9 cellular contexts compared by ENCODE assay signal in genomic region chr7:98399903-98400537, GRCh38. TPM values are rescaled to one million over a fixed set of nuclear protein-coding genes. Genes with fewer than 3 reads are reported as not detected.
DNase-seq lines count a peak whose midpoint lies in the region; ATAC-seq and TF ChIP-seq lines count a peak whose summit lies in the region.
"Had no signal": no experiment of that assay in that cellular context is flagged by ENCODE, and none has a peak within 500 bp of the region (broad histone marks: within the 10 kb centered on the region; RNA-seq: fewer than 3 reads in every experiment).

No MANE protein-coding gene starts in this region.

- H3K36me3 ChIP-seq in iPS-18a (ENCODE audit: control insufficient read depth, low read depth, low read length) (no peaks in the 10 kb centered on the region), thoracic aorta (no peaks in the 10 kb centered on the region)

- POLR2A ChIA-PET in activated B cell treated with CpG ODN at 0.5 μM for 24 hours (lab: Charles Lee): interaction anchor here (0.6 to 2.4 kb wide), 3 partner anchors 58 to 197 kb away, joined by 7 to 20 read pairs (median 7); no protein-coding TSS in a partner anchor

- H3K27me3 ChIP-seq in iPS-18a (ENCODE audit: control insufficient read depth, insufficient read depth, low read length) (no peaks in the 10 kb centered on the region), thoracic aorta (replicated peaks; ENCODE audit: insufficient read depth) (no peaks in the 10 kb centered on the region)

- no peaks in the 10 kb centered on the region for H3K9me3 Mint-ChIP-seq in activated T-cell treated with anti-CD3 and anti-CD28 coated beads, Interleukin-2, amount 50 U/mL, for 4 hours
- no peaks in the 10 kb centered on the region for H3K9me3 Mint-ChIP-seq in activated B cell treated with CpG ODN at 0.5 μM for 24 hours

- peak overlapping the region; percentile 57 for H3K4me3 Mint-ChIP-seq in activated T-cell treated with anti-CD3 and anti-CD28 coated beads, Interleukin-2, amount 50 U/mL, for 4 hours
- H3K4me3 Mint-ChIP-seq in activated B cell treated with CpG ODN at 0.5 μM for 24 hours: peak overlapping the region; percentile 76

- H3K4me1 ChIP-seq in iPS-18a (ENCODE audit: control insufficient read depth, low read depth, low read length): peaks cover 20% of the 10 kb centered on the region
- peaks cover 7 to 10% of the 10 kb centered on the region in 2 donors for H3K4me1 ChIP-seq in thoracic aorta (ENCODE audit: control insufficient read depth in 1 of 2, low read depth in 2 of 2)

- peaks cover 21% of the 10 kb centered on the region for H3K27me3 Mint-ChIP-seq in activated T-cell treated with anti-CD3 and anti-CD28 coated beads, Interleukin-2, amount 50 U/mL, for 4 hours (ENCODE audit: low read depth)
- H3K27me3 Mint-ChIP-seq in activated B cell treated with CpG ODN at 0.5 μM for 24 hours: peaks cover 21% of the 10 kb centered on the region

- H3K9me3 ChIP-seq in iPS-18a (ENCODE audit: control insufficient read depth, low read depth, low read length) (no peaks in the 10 kb centered on the region), thoracic aorta (no peaks in the 10 kb centered on the region)

- no peak for DNase-seq in activated T-cell treated with anti-CD3 and anti-CD28 coated beads, Interleukin-2, amount 50 U/mL, for 4 hours
- DNase-seq in activated T-cell treated with anti-CD3 and anti-CD28 coated beads, Interleukin-2, amount 50 U/mL, for 1 hour: no peak
- no peak for DNase-seq in activated B cell treated with CpG ODN at 0.5 μM for 24 hours
- DNase-seq in thoracic aorta (ENCODE audit: low spot score): no peak
- no peak for DNase-seq in cortex of kidney (lab: John Stamatoyannopoulos, UW)
- no peak for DNase-seq in activated CD8-positive, alpha-beta memory T cell treated with anti-CD3 and anti-CD28 coated beads, Interleukin-2, amount 50 U/mL, for 4 hours
- no peak for DNase-seq in posterior vena cava (ENCODE audit: low spot score)
- DNase-seq: activated CD4-positive, CD25-positive, alpha-beta regulatory T cell had no signal

- TF ChIP-seq CTCF in activated B cell treated with CpG ODN at 0.5 μM for 24 hours (IDR thresholded peaks at IDR 0.05) (no peak), thoracic aorta (IDR thresholded peaks at IDR 0.05) (no peak)

- peak overlapping the region; percentile 41 for H3K9ac ChIP-seq in iPS-18a (ENCODE audit: low read length)

- intact Hi-C loops in activated B cell treated with CpG ODN at 0.5 μM for 24 hours (cut with micrococcal nuclease): loop anchor here (2.0 to 5.0 kb wide), 2 partner anchors 527 to 1283 kb away; partner anchors contain the start of genes ASNS and SDHAF3
- intact Hi-C loops in posterior vena cava (cut with DNase I): no loop called here

- CTCF ChIA-PET in activated B cell treated with CpG ODN at 0.5 μM for 24 hours (lab: Charles Lee): interaction anchor here (1.6 kb wide), 1 partner anchor 107 kb away, joined by 6 read pairs; no protein-coding TSS in a partner anchor

- H3K27ac Mint-ChIP-seq in activated B cell treated with CpG ODN at 0.5 μM for 24 hours: peak overlapping the region; percentile 35

- H3K4me3 ChIP-seq in iPS-18a (ENCODE audit: low read length): peak overlapping the region; percentile 56
- peak overlapping the region; percentile 77 for H3K4me3 ChIP-seq in thoracic aorta

- H3K27ac ChIP-seq in iPS-18a (ENCODE audit: low read length) (no peak overlapping the region), thoracic aorta (no peak overlapping the region)

- no peaks in the 10 kb centered on the region for H3K36me3 Mint-ChIP-seq in activated T-cell treated with anti-CD3 and anti-CD28 coated beads, Interleukin-2, amount 50 U/mL, for 4 hours (ENCODE audit: insufficient read depth)
- no peaks in the 10 kb centered on the region for H3K36me3 Mint-ChIP-seq in activated B cell treated with CpG ODN at 0.5 μM for 24 hours (ENCODE audit: low read depth)

- H3K4me1 Mint-ChIP-seq in activated T-cell treated with anti-CD3 and anti-CD28 coated beads, Interleukin-2, amount 50 U/mL, for 4 hours (ENCODE audit: low read depth): peaks cover 6% of the 10 kb centered on the region
- peaks cover 27% of the 10 kb centered on the region for H3K4me1 Mint-ChIP-seq in activated B cell treated with CpG ODN at 0.5 μM for 24 hours

- ATAC-seq in activated T-cell treated with anti-CD3 and anti-CD28 coated beads, Interleukin-2, amount 50 U/mL, for 4 hours: no peak
- no peak for ATAC-seq in activated B cell treated with CpG ODN at 0.5 μM for 24 hours (ENCODE audit: low read depth)
- no peak for ATAC-seq in thoracic aorta (ENCODE audit: insufficient number of reproducible peaks, low FRiP score, low read depth)

RNA-seq across cellular contexts. Expression of gene BAIAP2L1, which starts 0.9 kb away (rescaled TPM):
- 1 to 10 TPM in 1 of 3 donors, under 1 TPM in 2; 0.34 to 1.2 (median 0.56) TPM for total RNA-seq in activated T-cell treated with anti-CD3 and anti-CD28 coated beads, Interleukin-2, amount 50 U/mL, for 4 hours
- total RNA-seq in activated B cell treated with CpG ODN at 0.5 μM for 24 hours (8.1 and 10.4 TPM in 2 replicates), thoracic aorta (1 to 10 TPM in 1 of 2 donors, under 1 TPM in 1; 0.63 to 1.4 TPM), posterior vena cava (1 to 10 TPM; 1.5 to 1.6 TPM)
